In the genomic region with DNA sequence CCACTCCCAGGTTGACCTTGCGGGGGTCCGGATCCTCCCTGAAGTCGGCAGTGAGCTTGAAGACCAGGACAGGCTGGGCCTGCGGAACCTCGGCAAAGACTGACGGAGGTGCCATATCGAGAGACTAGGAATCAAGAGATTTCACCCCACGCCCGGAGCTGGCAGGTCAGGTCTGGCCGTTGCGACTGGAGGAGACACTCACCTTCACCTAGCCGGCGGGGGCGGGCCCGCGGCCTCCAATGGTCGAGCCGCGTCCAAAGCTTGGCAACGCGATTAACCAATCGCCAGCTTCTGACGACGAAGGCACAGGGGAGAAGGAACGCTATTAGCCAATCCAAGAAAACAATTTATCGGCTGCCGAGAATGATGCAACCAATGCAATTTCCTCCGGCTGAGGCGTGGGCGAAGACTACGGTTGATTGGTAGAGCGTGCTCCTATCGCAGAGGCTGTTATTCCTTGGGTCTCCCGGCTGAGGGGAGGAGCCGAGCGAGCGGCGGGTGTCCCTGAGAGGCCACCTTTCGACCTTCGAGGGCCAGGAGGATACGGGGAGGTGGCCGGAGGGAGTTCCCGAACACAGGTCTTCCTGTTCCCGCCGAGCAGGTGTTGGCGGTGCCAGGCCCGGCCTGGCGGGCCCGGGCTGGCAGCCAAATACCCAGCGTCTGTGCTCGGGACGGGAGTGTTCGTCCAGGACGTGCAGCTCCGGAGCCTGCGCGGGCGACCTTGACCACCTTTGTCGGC, we compare ENCODE assay signal across 8 cellular contexts. TPM values are rescaled to one million over a fixed set of nuclear protein-coding genes. Genes with fewer than 3 reads are reported as not detected.
DNase-seq lines count a peak whose midpoint lies in the region; ATAC-seq and TF ChIP-seq lines count a peak whose summit lies in the region.

A gene (minus strand): TSS at position 174 of the 739 bp plus-strand sequence. CDS start 59 bp downstream, at position 115.

- no peaks in the 10 kb centered on the region for H3K27me3 ChIP-seq in thyroid gland

- no peaks in the 10 kb centered on the region for H3K9me3 Mint-ChIP-seq in osteocyte (ENCODE audit: unreplicated experiment)

- H3K4me1 ChIP-seq in thyroid gland: peaks cover 8 to 10% of the 10 kb centered on the region in 2 donors

- intact Hi-C loops in head of caudate nucleus (cut with DNase I) (loop anchor here (2.0 to 10.0 kb wide), 2 partner anchors 190 to 284 kb away; a partner anchor contains a TSS), thyroid gland (cut with DNase I) (loop anchor here (5.0 kb wide), 2 partner anchors 38 to 182 kb away; no protein-coding TSS in a partner anchor)

- H3K27me3 Mint-ChIP-seq in osteocyte (ENCODE audit: unreplicated experiment): no peaks in the 10 kb centered on the region

- H3K4me1 Mint-ChIP-seq in osteocyte (ENCODE audit: unreplicated experiment): peaks cover 27% of the 10 kb centered on the region

- 1% methylated on average over 30 to 40 of the region's 59 CpGs for WGBS in thyroid gland, 2 donors

- H3K4me3 Mint-ChIP-seq in osteocyte (ENCODE audit: unreplicated experiment): peak within 1 kb of the TSS; percentile 94

- peaks cover under 1% of the 10 kb centered on the region for H3K36me3 Mint-ChIP-seq in osteocyte (ENCODE audit: unreplicated experiment)

- H3K9me3 ChIP-seq in thyroid gland: no peaks in the 10 kb centered on the region

- peak; percentile 98 for DNase-seq in GM12864 (ENCODE audit: low read depth)
- DNase-seq in NCI-H1417 (lab: John Stamatoyannopoulos, UW): peak; percentile 93 to 98 (median 95)
- peak; percentile 76 to 92 for DNase-seq in SW 1271 (lab: John Stamatoyannopoulos, UW)
- peak; percentile 89 for DNase-seq in activated naive CD8-positive, alpha-beta T cell treated with anti-CD3 and anti-CD28 coated beads, Interleukin-2, amount 50 U/mL, for 16 hours (ENCODE audit: low read depth, low spot score)
- peak; percentile 92 to 98 (median 97) for DNase-seq in head of caudate nucleus
- DNase-seq in osteocyte (ENCODE audit: extremely low spot score, unreplicated experiment): peak; percentile 97
- peak; percentile 98 for DNase-seq in thyroid gland

- H3K4me3 ChIP-seq in GM12864 (ENCODE audit: low read depth, low read length) (peak within 1 kb of the TSS; percentile 95), thyroid gland (replicated peaks in 1 of 3) (peak within 1 kb of the TSS; percentile 53 to 65 (median 56))

- H3K27ac ChIP-seq in thyroid gland: peak within 1 kb of the TSS; percentile 95 to 97 (median 96)

- no peak for TF ChIP-seq CTCF in GM12864 (IDR thresholded peaks at IDR 0.05; ENCODE audit: low read depth, low read length, missing control alignments)
- no peak for TF ChIP-seq CTCF in osteocyte (IDR thresholded peaks at IDR 0.05)
- no peak for TF ChIP-seq CTCF in thyroid gland (IDR thresholded peaks at IDR 0.05)

- H3K27ac Mint-ChIP-seq in osteocyte (ENCODE audit: unreplicated experiment): peak within 1 kb of the TSS; percentile 97

- TF ChIP-seq POLR2A in thyroid gland (IDR thresholded peaks at IDR 0.05): peak; percentile 34 to 92

- peak; percentile 95 for ATAC-seq in HG02759 (IDR thresholded peaks at IDR 0.05; ENCODE audit: unreplicated experiment)

- peaks cover 0 to under 1% of the 10 kb centered on the region in 2 donors for H3K36me3 ChIP-seq in thyroid gland

RNA-seq across cellular contexts. Expression of the gene that starts here (rescaled TPM):
- 31.5 and 35.4 TPM in 2 replicates for total RNA-seq in osteocyte
- 10 to 100 TPM; 19.3 to 57.3 (median 36.7) TPM for total RNA-seq in thyroid gland

Comparison
In these comparisons a context has a peak if more than half of its experiments do, and no peak if none do; other contexts are left out.
1. Peak in every context shown above with its lines: DNase-seq, ATAC-seq, H3K4me3 ChIP-seq and H3K27ac ChIP-seq.